ENCODE assay signal across 8 cellular contexts in genomic region chr1:94236630-94237290, GRCh38. TPM values are rescaled to one million over a fixed set of nuclear protein-coding genes. Genes with fewer than 3 reads are reported as not detected.
DNase-seq lines count a peak whose midpoint lies in the region; ATAC-seq, FAIRE-seq and TF ChIP-seq lines count a peak whose summit lies in the region.

No MANE protein-coding gene starts in this region.

- no peaks in the 10 kb centered on the region for H3K36me3 ChIP-seq in pancreas

- 1% methylated on average over 39 of the region's 39 CpGs for WGBS in pancreas, 2 donors

- no peaks in the 10 kb centered on the region for H3K9me3 ChIP-seq in pancreas

- H3K27me3 ChIP-seq in pancreas, result no peaks in the 10 kb centered on the region

- POLR2A ChIA-PET in activated CD4-positive, alpha-beta memory T cell treated with anti-CD3 and anti-CD28 coated beads, Interleukin-2, amount 10 ng/mL, durations not matched to agents 7 days and 5 days (lab: Charles Lee), result no interaction called here

- intact Hi-C loops in pancreas (cut with DNase I), result loop anchor here in 1 of 3 donors (10.0 kb wide), 1 partner anchor 88 kb away; no protein-coding TSS in a partner anchor

- H3K4me1 Mint-ChIP-seq in activated CD4-positive, alpha-beta memory T cell treated with anti-CD3 and anti-CD28 coated beads, Interleukin-2, amount 10 ng/mL, durations not matched to agents 7 days and 5 days, result peaks cover 10% of the 10 kb centered on the region
- no peaks in the 10 kb centered on the region for H3K4me1 Mint-ChIP-seq in glutamatergic neuron (ENCODE audit: low read depth, unreplicated experiment)

- no peak overlapping the region for H3K27ac Mint-ChIP-seq in activated CD4-positive, alpha-beta memory T cell treated with anti-CD3 and anti-CD28 coated beads, Interleukin-2, amount 10 ng/mL, durations not matched to agents 7 days and 5 days
- no peak overlapping the region for H3K27ac Mint-ChIP-seq in glutamatergic neuron (ENCODE audit: unreplicated experiment)

- peak overlapping the region; percentile 3 for H3K4me3 Mint-ChIP-seq in activated CD4-positive, alpha-beta memory T cell treated with anti-CD3 and anti-CD28 coated beads, Interleukin-2, amount 10 ng/mL, durations not matched to agents 7 days and 5 days
- H3K4me3 Mint-ChIP-seq in glutamatergic neuron (ENCODE audit: unreplicated experiment), result peak overlapping the region; percentile 80

- H3K9me3 Mint-ChIP-seq in activated CD4-positive, alpha-beta memory T cell treated with anti-CD3 and anti-CD28 coated beads, Interleukin-2, amount 10 ng/mL, durations not matched to agents 7 days and 5 days, result no peaks in the 10 kb centered on the region
- peaks cover 6% of the 10 kb centered on the region for H3K9me3 Mint-ChIP-seq in glutamatergic neuron (ENCODE audit: unreplicated experiment)

- H3K4me3 ChIP-seq in pancreas, result peak overlapping the region; percentile 80 to 89 (median 88)

- TF ChIP-seq CTCF in AG09319 (IDR thresholded peaks at IDR 0.05; ENCODE audit: low read depth, low read length), result peak; percentile 39
- TF ChIP-seq CTCF in glutamatergic neuron (IDR thresholded peaks at IDR 0.05; ENCODE audit: partially characterized antibody, unreplicated experiment), result no peak
- no peak for TF ChIP-seq CTCF in pancreas (IDR thresholded peaks at IDR 0.05)

- ATAC-seq in GM18868 (IDR thresholded peaks at IDR 0.05; ENCODE audit: unreplicated experiment), result peak; percentile 20
- peak; percentile 7 for ATAC-seq in HG03565 (IDR thresholded peaks at IDR 0.05; ENCODE audit: unreplicated experiment)
- ATAC-seq in pancreas, result peak; percentile 47 to 67 (median 64)

- CTCF ChIA-PET in activated CD4-positive, alpha-beta memory T cell treated with anti-CD3 and anti-CD28 coated beads, Interleukin-2, amount 10 ng/mL, durations not matched to agents 7 days and 5 days (lab: Charles Lee), result no interaction called here

- no peak for FAIRE-seq in pancreas (lab: Jason Lieb, UNC)

- DNase-seq in AG09319 (ENCODE audit: extremely low read depth, low read depth), result no peak
- peak; percentile 18 for DNase-seq in activated CD4-positive, alpha-beta memory T cell treated with anti-CD3 and anti-CD28 coated beads, Interleukin-2, amount 10 ng/mL, durations not matched to agents 7 days and 5 days
- DNase-seq in glutamatergic neuron, result peak; percentile 21
- DNase-seq in pancreas, result peak in 2 of 6 donors; percentile 25 to 51
- DNase-seq in NCI-H774 (lab: John Stamatoyannopoulos, UW), result no peak
- no peak for DNase-seq in GM19240 (ENCODE audit: insufficient read length, low spot score)

- peak overlapping the region; percentile 73 to 91 (median 84) for H3K27ac ChIP-seq in pancreas

- no peaks in the 10 kb centered on the region for H3K36me3 Mint-ChIP-seq in activated CD4-positive, alpha-beta memory T cell treated with anti-CD3 and anti-CD28 coated beads, Interleukin-2, amount 10 ng/mL, durations not matched to agents 7 days and 5 days (ENCODE audit: low read depth)
- H3K36me3 Mint-ChIP-seq in glutamatergic neuron (ENCODE audit: unreplicated experiment), result no peaks in the 10 kb centered on the region

- H3K4me1 ChIP-seq in pancreas, result peaks cover 0 to 7% (median 0%) of the 10 kb centered on the region in 3 donors

- peaks cover 70% of the 10 kb centered on the region for H3K27me3 Mint-ChIP-seq in activated CD4-positive, alpha-beta memory T cell treated with anti-CD3 and anti-CD28 coated beads, Interleukin-2, amount 10 ng/mL, durations not matched to agents 7 days and 5 days
- peaks cover 13% of the 10 kb centered on the region for H3K27me3 Mint-ChIP-seq in glutamatergic neuron (ENCODE audit: unreplicated experiment)

RNA-seq across cellular contexts. Expression of gene ARHGAP29, which starts 0.6 kb away (rescaled TPM):
- total RNA-seq in activated CD4-positive, alpha-beta memory T cell treated with anti-CD3 and anti-CD28 coated beads, Interleukin-2, amount 10 ng/mL, durations not matched to agents 7 days and 5 days, result under 1 TPM in 1 of 2 experiments, not detected in 1; 0.05 TPM
- total RNA-seq in glutamatergic neuron (ENCODE audit: unreplicated experiment) (1.1 TPM), pancreas (10 to 100 TPM in 2 of 6 donors, 1 to 10 TPM in 4; 7.5 to 15.8 (median 9.7) TPM)
- polyA plus RNA-seq in pancreas, result 1 to 10 TPM; 5.1 to 10.0 TPM

Comparison
In these comparisons a context has a peak if more than half of its experiments do, and no peak if none do; other contexts are left out.
1. DNase-seq: peak in activated CD4-positive, alpha-beta memory T cell treated with anti-CD3 and anti-CD28 coated beads, Interleukin-2, amount 10 ng/mL, durations not matched to agents 7 days and 5 days (single experiment) and glutamatergic neuron (single experiment); none in AG09319 (single experiment), NCI-H774 (single experiment) and GM19240 (single experiment).
2. ATAC-seq: peak in every context shown above with its lines; median percentile 64 in pancreas; 20 in GM18868; 7 in HG03565.